1 cellular context compared by ENCODE assay signal in genomic region chr6:38271081-38271480, GRCh38.
TF ChIP-seq lines count a peak whose summit lies in the region.

No MANE protein-coding gene starts in this region.

TF ChIP-seq in SK-N-SH, 30 proteins besides CTCF, POLR2A, EP300 and RAD21 (continued from another document):
- TF ChIP-seq REST (IDR thresholded peaks at IDR 0.05; ENCODE audit: low read depth, low read length) = no peak
- no peak for TF ChIP-seq FOXJ3 (CRISPR knock-in tag; IDR thresholded peaks at IDR 0.05)
- no peak for TF ChIP-seq NRF1 (IDR thresholded peaks at IDR 0.05; ENCODE audit: low read depth, low read length)
- TF ChIP-seq GABPA (IDR thresholded peaks at IDR 0.05; ENCODE audit: low read depth) = no peak
- TF ChIP-seq EZH2phosphoT487 (IDR thresholded peaks at IDR 0.05; ENCODE audit: borderline replicate concordance, low read depth) = no peak
- 0 out of 2 replicates have a peak, but pooled peaks have one; percentile 17 for TF ChIP-seq JUND (IDR thresholded peaks at IDR 0.05)
- no peak for TF ChIP-seq RFX5 (IDR thresholded peaks at IDR 0.05; ENCODE audit: low read length)
- no peak for TF ChIP-seq IRF3 (IDR thresholded peaks at IDR 0.05; ENCODE audit: low read depth, low read length)
- TF ChIP-seq, protein P1, sequence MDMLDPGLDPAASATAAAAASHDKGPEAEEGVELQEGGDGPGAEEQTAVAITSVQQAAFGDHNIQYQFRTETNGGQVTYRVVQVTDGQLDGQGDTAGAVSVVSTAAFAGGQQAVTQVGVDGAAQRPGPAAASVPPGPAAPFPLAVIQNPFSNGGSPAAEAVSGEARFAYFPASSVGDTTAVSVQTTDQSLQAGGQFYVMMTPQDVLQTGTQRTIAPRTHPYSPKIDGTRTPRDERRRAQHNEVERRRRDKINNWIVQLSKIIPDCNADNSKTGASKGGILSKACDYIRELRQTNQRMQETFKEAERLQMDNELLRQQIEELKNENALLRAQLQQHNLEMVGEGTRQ (IDR thresholded peaks at IDR 0.05; ENCODE audit: borderline replicate concordance, low read depth, low read length) = no peak
- TF ChIP-seq, protein P2, sequence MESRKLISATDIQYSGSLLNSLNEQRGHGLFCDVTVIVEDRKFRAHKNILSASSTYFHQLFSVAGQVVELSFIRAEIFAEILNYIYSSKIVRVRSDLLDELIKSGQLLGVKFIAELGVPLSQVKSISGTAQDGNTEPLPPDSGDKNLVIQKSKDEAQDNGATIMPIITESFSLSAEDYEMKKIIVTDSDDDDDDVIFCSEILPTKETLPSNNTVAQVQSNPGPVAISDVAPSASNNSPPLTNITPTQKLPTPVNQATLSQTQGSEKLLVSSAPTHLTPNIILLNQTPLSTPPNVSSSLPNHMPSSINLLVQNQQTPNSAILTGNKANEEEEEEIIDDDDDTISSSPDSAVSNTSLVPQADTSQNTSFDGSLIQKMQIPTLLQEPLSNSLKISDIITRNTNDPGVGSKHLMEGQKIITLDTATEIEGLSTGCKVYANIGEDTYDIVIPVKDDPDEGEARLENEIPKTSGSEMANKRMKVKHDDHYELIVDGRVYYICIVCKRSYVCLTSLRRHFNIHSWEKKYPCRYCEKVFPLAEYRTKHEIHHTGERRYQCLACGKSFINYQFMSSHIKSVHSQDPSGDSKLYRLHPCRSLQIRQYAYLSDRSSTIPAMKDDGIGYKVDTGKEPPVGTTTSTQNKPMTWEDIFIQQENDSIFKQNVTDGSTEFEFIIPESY (IDR thresholded peaks at IDR 0.05; ENCODE audit: borderline replicate concordance, low read depth) = no peak
- TF ChIP-seq RXRA (IDR thresholded peaks at IDR 0.05; ENCODE audit: borderline replicate concordance, low read depth) = no peak
- TF ChIP-seq FOSL2 (IDR thresholded peaks at IDR 0.05; ENCODE audit: borderline replicate concordance, low read depth) = no peak
- TF ChIP-seq CHD2 (IDR thresholded peaks at IDR 0.05; ENCODE audit: low read length, partially characterized antibody) = no peak
TF ChIP-seq in SK-N-SH: peak in this region for 3.
